Comparison of ENCODE assay signal across 2 cellular contexts in the genomic region with DNA sequence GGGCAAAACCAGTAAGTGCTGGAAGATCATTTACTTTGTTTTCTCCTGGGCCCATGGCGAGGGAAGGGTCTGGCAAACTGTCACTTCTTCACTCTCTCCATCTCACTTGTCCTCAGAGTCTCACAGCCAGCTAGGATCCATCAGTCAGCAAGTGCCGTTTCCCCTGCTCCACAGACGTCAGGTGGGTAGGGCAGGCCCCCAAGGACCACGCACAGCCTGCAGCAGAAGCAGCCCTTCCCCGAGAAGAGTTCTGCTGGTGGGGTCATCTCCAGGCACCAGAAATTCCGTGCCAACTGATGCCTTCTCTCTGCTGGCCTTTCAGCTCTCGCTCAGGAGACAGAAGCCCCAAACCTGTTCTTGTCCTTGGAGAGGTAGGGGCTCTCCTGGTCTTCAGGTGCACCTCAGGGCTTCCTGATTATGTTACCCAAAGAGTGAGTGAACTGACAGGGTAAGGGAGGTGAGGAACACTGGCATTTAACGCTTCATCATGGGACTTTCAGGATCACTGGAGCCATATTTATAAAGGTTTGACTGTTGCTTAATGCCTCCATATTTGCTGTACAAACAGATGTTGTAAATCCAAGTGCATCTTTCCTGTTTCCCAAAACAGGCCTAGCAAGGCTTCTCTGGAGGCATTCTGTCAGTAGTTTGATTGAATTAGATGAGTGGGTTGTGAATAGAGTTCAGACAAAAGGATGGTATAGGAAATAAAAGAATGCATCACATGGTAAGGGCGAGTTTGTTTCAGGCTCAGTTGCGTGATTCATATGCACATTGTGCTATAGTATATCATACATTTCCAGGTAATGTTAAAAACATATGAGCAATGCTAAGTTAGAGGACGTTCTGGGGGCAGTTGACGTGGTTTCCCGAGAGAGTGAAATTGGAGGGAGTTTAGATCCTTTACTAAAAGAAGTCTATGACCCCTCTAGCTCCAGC.
TF ChIP-seq lines count a peak whose summit lies in the region.

No MANE protein-coding gene starts in this region.

TF ChIP-seq in SK-N-SH, 30 proteins besides CTCF, POLR2A, EP300 and RAD21 (continued from another document):
- TF ChIP-seq, protein P1, sequence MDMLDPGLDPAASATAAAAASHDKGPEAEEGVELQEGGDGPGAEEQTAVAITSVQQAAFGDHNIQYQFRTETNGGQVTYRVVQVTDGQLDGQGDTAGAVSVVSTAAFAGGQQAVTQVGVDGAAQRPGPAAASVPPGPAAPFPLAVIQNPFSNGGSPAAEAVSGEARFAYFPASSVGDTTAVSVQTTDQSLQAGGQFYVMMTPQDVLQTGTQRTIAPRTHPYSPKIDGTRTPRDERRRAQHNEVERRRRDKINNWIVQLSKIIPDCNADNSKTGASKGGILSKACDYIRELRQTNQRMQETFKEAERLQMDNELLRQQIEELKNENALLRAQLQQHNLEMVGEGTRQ (IDR thresholded peaks at IDR 0.05; ENCODE audit: borderline replicate concordance, low read depth, low read length) = no peak
- no peak for TF ChIP-seq TEAD4 (IDR thresholded peaks at IDR 0.05; ENCODE audit: borderline replicate concordance, insufficient read depth)
- TF ChIP-seq, protein P2, sequence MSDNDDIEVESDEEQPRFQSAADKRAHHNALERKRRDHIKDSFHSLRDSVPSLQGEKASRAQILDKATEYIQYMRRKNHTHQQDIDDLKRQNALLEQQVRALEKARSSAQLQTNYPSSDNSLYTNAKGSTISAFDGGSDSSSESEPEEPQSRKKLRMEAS (IDR thresholded peaks at IDR 0.05; ENCODE audit: low read depth) = no peak
- TF ChIP-seq, protein P3, sequence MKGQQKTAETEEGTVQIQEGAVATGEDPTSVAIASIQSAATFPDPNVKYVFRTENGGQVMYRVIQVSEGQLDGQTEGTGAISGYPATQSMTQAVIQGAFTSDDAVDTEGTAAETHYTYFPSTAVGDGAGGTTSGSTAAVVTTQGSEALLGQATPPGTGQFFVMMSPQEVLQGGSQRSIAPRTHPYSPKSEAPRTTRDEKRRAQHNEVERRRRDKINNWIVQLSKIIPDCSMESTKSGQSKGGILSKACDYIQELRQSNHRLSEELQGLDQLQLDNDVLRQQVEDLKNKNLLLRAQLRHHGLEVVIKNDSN (IDR thresholded peaks at IDR 0.05; ENCODE audit: borderline replicate concordance, low read depth) = no peak

TF ChIP-seq in SK-N-SH treated with all-trans-retinoic acid at 6 μM for 48 hours, 23 proteins besides CTCF, POLR2A, EP300 and RAD21 (continued from another document):
- TF ChIP-seq ZNF70 (CRISPR knock-in tag; IDR thresholded peaks at IDR 0.05) = no peak
- no peak for TF ChIP-seq ZC3H10 (CRISPR knock-in tag; IDR thresholded peaks at IDR 0.05)
- no peak for TF ChIP-seq SNAI2 (CRISPR knock-in tag; IDR thresholded peaks at IDR 0.05)
- TF ChIP-seq GLIS3 (CRISPR knock-in tag; IDR thresholded peaks at IDR 0.05) = no peak
- TF ChIP-seq, protein P4, sequence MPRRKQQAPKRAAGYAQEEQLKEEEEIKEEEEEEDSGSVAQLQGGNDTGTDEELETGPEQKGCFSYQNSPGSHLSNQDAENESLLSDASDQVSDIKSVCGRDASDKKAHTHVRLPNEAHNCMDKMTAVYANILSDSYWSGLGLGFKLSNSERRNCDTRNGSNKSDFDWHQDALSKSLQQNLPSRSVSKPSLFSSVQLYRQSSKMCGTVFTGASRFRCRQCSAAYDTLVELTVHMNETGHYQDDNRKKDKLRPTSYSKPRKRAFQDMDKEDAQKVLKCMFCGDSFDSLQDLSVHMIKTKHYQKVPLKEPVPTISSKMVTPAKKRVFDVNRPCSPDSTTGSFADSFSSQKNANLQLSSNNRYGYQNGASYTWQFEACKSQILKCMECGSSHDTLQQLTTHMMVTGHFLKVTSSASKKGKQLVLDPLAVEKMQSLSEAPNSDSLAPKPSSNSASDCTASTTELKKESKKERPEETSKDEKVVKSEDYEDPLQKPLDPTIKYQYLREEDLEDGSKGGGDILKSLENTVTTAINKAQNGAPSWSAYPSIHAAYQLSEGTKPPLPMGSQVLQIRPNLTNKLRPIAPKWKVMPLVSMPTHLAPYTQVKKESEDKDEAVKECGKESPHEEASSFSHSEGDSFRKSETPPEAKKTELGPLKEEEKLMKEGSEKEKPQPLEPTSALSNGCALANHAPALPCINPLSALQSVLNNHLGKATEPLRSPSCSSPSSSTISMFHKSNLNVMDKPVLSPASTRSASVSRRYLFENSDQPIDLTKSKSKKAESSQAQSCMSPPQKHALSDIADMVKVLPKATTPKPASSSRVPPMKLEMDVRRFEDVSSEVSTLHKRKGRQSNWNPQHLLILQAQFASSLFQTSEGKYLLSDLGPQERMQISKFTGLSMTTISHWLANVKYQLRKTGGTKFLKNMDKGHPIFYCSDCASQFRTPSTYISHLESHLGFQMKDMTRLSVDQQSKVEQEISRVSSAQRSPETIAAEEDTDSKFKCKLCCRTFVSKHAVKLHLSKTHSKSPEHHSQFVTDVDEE (CRISPR knock-in tag; IDR thresholded peaks at IDR 0.05) = no peak
- no peak for TF ChIP-seq ARNTL (CRISPR knock-in tag; IDR thresholded peaks at IDR 0.05; ENCODE audit: borderline replicate concordance, low read depth)
- no peak for TF ChIP-seq TCF4 (CRISPR knock-in tag; IDR thresholded peaks at IDR 0.05; ENCODE audit: borderline replicate concordance)
- no peak for TF ChIP-seq BACH2 (CRISPR knock-in tag; IDR thresholded peaks at IDR 0.05; ENCODE audit: borderline replicate concordance)
- no peak for TF ChIP-seq ZNF565 (CRISPR knock-in tag; conservative IDR thresholded peaks at IDR 0.05; ENCODE audit: low read depth)
TF ChIP-seq in SK-N-SH treated with all-trans-retinoic acid at 6 μM for 48 hours: peak in this region for 0.
